In the genomic region with DNA sequence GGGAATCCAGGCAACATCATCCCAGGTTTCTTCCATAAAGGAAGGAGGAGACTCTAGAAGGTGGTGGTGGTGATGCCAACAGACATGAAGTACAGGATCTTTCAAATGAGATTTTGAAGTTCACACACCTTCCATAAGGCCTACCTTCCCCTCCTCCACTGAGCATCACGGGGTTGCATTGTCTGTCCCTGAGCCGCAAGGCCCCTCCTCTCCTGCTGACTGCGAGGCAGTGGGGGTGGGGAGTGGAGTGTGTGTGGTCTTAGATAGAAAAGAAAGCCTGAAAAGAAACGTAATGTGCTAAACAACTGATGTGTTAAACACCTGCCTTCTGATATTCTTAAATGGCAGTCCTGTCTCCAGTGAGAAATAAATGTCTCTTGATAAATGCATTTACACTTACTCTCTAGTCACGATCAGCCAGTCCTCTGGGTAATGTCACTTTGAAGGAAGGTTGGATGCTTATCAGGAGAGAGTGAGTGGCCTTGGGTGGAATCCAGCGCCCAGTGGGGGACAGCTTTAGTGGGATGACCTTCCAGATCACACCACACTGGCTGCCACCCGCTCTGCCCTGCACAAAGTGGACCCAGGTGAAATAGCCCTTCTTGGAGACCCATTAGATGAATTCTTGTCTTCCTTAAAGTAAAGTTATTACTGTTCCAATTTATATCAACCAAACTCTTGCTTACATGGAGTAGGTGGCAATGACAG, we compare ENCODE assay signal across 1 cellular context.
TF ChIP-seq lines count a peak whose summit lies in the region.

No MANE protein-coding gene starts in this region.

TF ChIP-seq in A549, 52 proteins besides CTCF, POLR2A, EP300 and RAD21:
- TF ChIP-seq RNF2 (IDR thresholded peaks at IDR 0.05; ENCODE audit: borderline replicate concordance, low read depth): no peak
